ENCODE assay signal across 24 cellular contexts in genomic region chr2:154247503-154247902, GRCh38.
DNase-seq lines count a peak whose midpoint lies in the region; ATAC-seq and TF ChIP-seq lines count a peak whose summit lies in the region.
"Had no signal": no experiment of that assay in that cellular context is flagged by ENCODE, and none has a peak within 500 bp of the region (broad histone marks: within the 10 kb centered on the region; RNA-seq: fewer than 3 reads in every experiment).

No MANE protein-coding gene starts in this region.

- BruUV-seq in mammary epithelial cell (replicated peaks; lab: Mats Ljungman, UMichigan), result no TSS peak
- no TSS peak for BruUV-seq in MCF 10A (replicated peaks; lab: Mats Ljungman, UMichigan)
- BruUV-seq in PC-3 (replicated peaks; lab: Mats Ljungman, UMichigan), result no TSS peak

- H3K36me3 ChIP-seq in mammary epithelial cell (ENCODE audit: insufficient read depth, low read length), result no peaks in the 10 kb centered on the region
- H3K36me3 ChIP-seq in PC-3 (ENCODE audit: low read depth, low read length), result no peaks in the 10 kb centered on the region
- H3K36me3 ChIP-seq in Karpas-422 (ENCODE audit: insufficient read depth, low read length), result no peaks in the 10 kb centered on the region
- H3K36me3 ChIP-seq: BE2C, BLaER1 had no signal

- POLR2A ChIA-PET in MCF 10A (lab: Yijun Ruan, JAX), result no interaction called here
- POLR2A ChIA-PET in PC-3 (lab: Charles Lee; ENCODE audit: unreplicated experiment), result no interaction called here

- H3K4me3 Mint-ChIP-seq in MCF 10A (ENCODE audit: unreplicated experiment), result no peak overlapping the region
- H3K4me3 Mint-ChIP-seq: CD14-positive monocyte; CD4-positive, alpha-beta memory T cell; CD4-positive, CD25-positive, alpha-beta regulatory T cell; CD8-positive, alpha-beta memory T cell had no signal

- CTCF ChIA-PET in mammary epithelial cell (lab: Charles Lee; ENCODE audit: low non-redundant PET) (no interaction called here), MCF 10A (lab: Yijun Ruan, JAX) (interaction anchor here (0.6 kb wide), 1 partner anchor 1123 kb away, joined by 3 read pairs; no protein-coding TSS in a partner anchor), PC-3 (lab: Charles Lee) (no interaction called here)

- H3K27ac ChIP-seq in mammary epithelial cell (ENCODE audit: insufficient read depth, low read depth, low read length) (no peak overlapping the region), PC-3 (ENCODE audit: low read length) (no peak overlapping the region), Karpas-422 (ENCODE audit: low read length) (no peak overlapping the region)
- H3K27ac ChIP-seq: BLaER1 had no signal

- no peak overlapping the region for H3K4me2 ChIP-seq in mammary epithelial cell (ENCODE audit: insufficient read depth, low read depth, low read length)
- no peak overlapping the region for H3K4me2 ChIP-seq in PC-3 (ENCODE audit: low read length)
- H3K4me2 ChIP-seq in Karpas-422 (ENCODE audit: low read depth, low read length, poor library complexity, severe bottlenecking), result no peak overlapping the region
- H3K4me2 ChIP-seq: BLaER1 had no signal

- no peaks in the 10 kb centered on the region for H3F3A ChIP-seq in PC-3 (ENCODE audit: low read length, unreplicated experiment)

- peak; percentile 29; the same call in 1 of the 2 replicates for ATAC-seq in PC-3
- ATAC-seq: GM12878 had no signal

- H3K4me3 ChIP-seq in mammary epithelial cell (replicated peaks in 1 of 3; ENCODE audit: insufficient read depth in 1 of 3, low read depth in 2 of 3, low read length in 3 of 3), result no peak overlapping the region
- no peak overlapping the region for H3K4me3 ChIP-seq in PC-3 (ENCODE audit: low read length)
- no peak overlapping the region for H3K4me3 ChIP-seq in fibroblast of mammary gland (ENCODE audit: control insufficient read depth, low read depth, low read length)
- no peak overlapping the region for H3K4me3 ChIP-seq in Karpas-422 (ENCODE audit: low read length)
- H3K4me3 ChIP-seq: BLaER1, GM12878 had no signal

- in situ Hi-C loops in mammary epithelial cell (cut with MboI; ENCODE audit: low sequenced_read_pairs in 2 of 2), result no loop called here

- DNase-seq in mammary epithelial cell, result peak; percentile 6
- DNase-seq in MCF 10A (ENCODE audit: unreplicated experiment), result no peak
- DNase-seq in PC-3, result peak; percentile 11
- DNase-seq in fibroblast of mammary gland (ENCODE audit: low read depth), result peak; percentile 10
- DNase-seq in Karpas-422, result no peak
- no peak for DNase-seq in NCI-H1436 (lab: John Stamatoyannopoulos, UW)
- DNase-seq: 8988T; ACHN; BE2C; C1 segment of cervical spinal cord; CD4-positive, alpha-beta memory T cell; CD4-positive, CD25-positive, alpha-beta regulatory T cell; CD8-positive, alpha-beta memory T cell; COR-L47; DMS 273 treated with DMSO at 0.1 percent for 48 hours; DMS153; DMS53; DMS79; DND-41; EL; GDM1 had no signal

- H3K27me3 Mint-ChIP-seq in MCF 10A (ENCODE audit: insufficient read depth, unreplicated experiment), result peaks cover 14% of the 10 kb centered on the region
- H3K27me3 Mint-ChIP-seq: CD4-positive, alpha-beta memory T cell; CD4-positive, CD25-positive, alpha-beta regulatory T cell had no signal

- H3K79me2 ChIP-seq in mammary epithelial cell (ENCODE audit: insufficient read depth, low read length) (no peaks in the 10 kb centered on the region), PC-3 (ENCODE audit: low read length) (no peaks in the 10 kb centered on the region), Karpas-422 (ENCODE audit: low read length) (no peaks in the 10 kb centered on the region)

- no peaks in the 10 kb centered on the region for H4K20me1 ChIP-seq in mammary epithelial cell (ENCODE audit: insufficient read depth, low read length)
- no peaks in the 10 kb centered on the region for H4K20me1 ChIP-seq in PC-3 (ENCODE audit: low read length)
- H4K20me1 ChIP-seq in Karpas-422 (ENCODE audit: insufficient read depth, low read depth, low read length), result no peaks in the 10 kb centered on the region
- H4K20me1 ChIP-seq: BLaER1 had no signal

- 28% methylated on average over 3 of the region's 3 CpGs for WGBS in mammary epithelial cell (ENCODE audit: low coverage, missing lambda C conversion rate)

- H3K9me2 ChIP-seq in PC-3 (replicated peaks; ENCODE audit: low read length) (no peaks in the 10 kb centered on the region), Karpas-422 (replicated peaks; ENCODE audit: insufficient read depth, low read length) (no peaks in the 10 kb centered on the region)

- H3K4me1 ChIP-seq in mammary epithelial cell (ENCODE audit: insufficient read depth, low read length) (no peaks in the 10 kb centered on the region), PC-3 (ENCODE audit: insufficient read depth, low read length) (no peaks in the 10 kb centered on the region), Karpas-422 (ENCODE audit: low read length) (no peaks in the 10 kb centered on the region)
- H3K4me1 ChIP-seq: BE2C, BLaER1 had no signal

- no peaks in the 10 kb centered on the region for H3K4me1 Mint-ChIP-seq in MCF 10A (ENCODE audit: insufficient read depth, unreplicated experiment)
- H3K4me1 Mint-ChIP-seq: CD14-positive monocyte; CD4-positive, alpha-beta memory T cell; CD4-positive, CD25-positive, alpha-beta regulatory T cell; CD8-positive, alpha-beta memory T cell had no signal

- no peaks in the 10 kb centered on the region for H3K36me3 Mint-ChIP-seq in MCF 10A (ENCODE audit: insufficient read depth, unreplicated experiment)
- H3K36me3 Mint-ChIP-seq: CD14-positive monocyte; CD4-positive, alpha-beta memory T cell; CD4-positive, CD25-positive, alpha-beta regulatory T cell; CD8-positive, alpha-beta memory T cell had no signal

- no peaks in the 10 kb centered on the region for H3K9me3 Mint-ChIP-seq in MCF 10A (ENCODE audit: unreplicated experiment)

- TF ChIP-seq CTCF in mammary epithelial cell (conservative IDR thresholded peaks at IDR 0.05 in 1 of 2, IDR thresholded peaks at IDR 0.05 in 1 of 2; ENCODE audit: extremely low read depth in 1 of 2, insufficient read depth in 1 of 2, low read depth in 1 of 2, low read length in 2 of 2), result no peak
- TF ChIP-seq CTCF in MCF 10A (IDR thresholded peaks at IDR 0.05; ENCODE audit: unreplicated experiment), result no peak
- TF ChIP-seq CTCF in PC-3 (conservative IDR thresholded peaks at IDR 0.05; ENCODE audit: low read depth, low read length), result no peak
- TF ChIP-seq CTCF in fibroblast of mammary gland (conservative IDR thresholded peaks at IDR 0.05; ENCODE audit: control insufficient read depth, insufficient read depth, low read depth, low read length), result no peak

- H3K9me3 ChIP-seq in mammary epithelial cell (replicated peaks; ENCODE audit: insufficient read depth, low read length) (no peaks in the 10 kb centered on the region), PC-3 (ENCODE audit: low read length) (no peaks in the 10 kb centered on the region), Karpas-422 (ENCODE audit: low read length) (peaks cover 11% of the 10 kb centered on the region)
- H3K9me3 ChIP-seq: BE2C, BLaER1 had no signal

- dilution Hi-C loops in mammary epithelial cell (cut with HindIII; ENCODE audit: low sequenced_read_pairs), result no loop called here

- H2AFZ ChIP-seq in mammary epithelial cell (ENCODE audit: low read depth, low read length) (no peak overlapping the region), PC-3 (ENCODE audit: low read length) (no peak overlapping the region), Karpas-422 (ENCODE audit: low read length) (no peak overlapping the region)

- no peak overlapping the region for H3K27ac Mint-ChIP-seq in MCF 10A (ENCODE audit: low read depth, unreplicated experiment)
- H3K27ac Mint-ChIP-seq: CD14-positive monocyte; CD4-positive, alpha-beta memory T cell; CD4-positive, CD25-positive, alpha-beta regulatory T cell; CD8-positive, alpha-beta memory T cell had no signal

- H3K9ac ChIP-seq in mammary epithelial cell (ENCODE audit: insufficient read depth, low read length), result no peak overlapping the region
- no peak overlapping the region for H3K9ac ChIP-seq in PC-3 (ENCODE audit: low read length)
- H3K9ac ChIP-seq in Karpas-422 (ENCODE audit: low read length), result no peak overlapping the region
- H3K9ac ChIP-seq: BLaER1 had no signal

- H3K27me3 ChIP-seq in mammary epithelial cell (ENCODE audit: insufficient read depth, low read length), result peaks cover 5% of the 10 kb centered on the region
- H3K27me3 ChIP-seq in PC-3 (ENCODE audit: low read length), result no peaks in the 10 kb centered on the region
- H3K27me3 ChIP-seq in Karpas-422 (ENCODE audit: low read length), result no peaks in the 10 kb centered on the region
- H3K27me3 ChIP-seq: BE2C, BLaER1 had no signal

- intact Hi-C loops in mammary epithelial cell (cut with micrococcal nuclease), result no loop called here
- intact Hi-C loops in MCF 10A (cut with micrococcal nuclease), result no loop called here
- intact Hi-C loops in PC-3 (cut with micrococcal nuclease), result no loop called here

Comparison
In these comparisons a context has a peak if more than half of its experiments do, and no peak if none do; other contexts are left out.
1. DNase-seq: peak in mammary epithelial cell (single experiment), PC-3 (single experiment) and fibroblast of mammary gland (single experiment); none in MCF 10A (single experiment), Karpas-422 (single experiment) and NCI-H1436 (single experiment).